Comparison of ENCODE assay signal across 23 cellular contexts in the genomic region with DNA sequence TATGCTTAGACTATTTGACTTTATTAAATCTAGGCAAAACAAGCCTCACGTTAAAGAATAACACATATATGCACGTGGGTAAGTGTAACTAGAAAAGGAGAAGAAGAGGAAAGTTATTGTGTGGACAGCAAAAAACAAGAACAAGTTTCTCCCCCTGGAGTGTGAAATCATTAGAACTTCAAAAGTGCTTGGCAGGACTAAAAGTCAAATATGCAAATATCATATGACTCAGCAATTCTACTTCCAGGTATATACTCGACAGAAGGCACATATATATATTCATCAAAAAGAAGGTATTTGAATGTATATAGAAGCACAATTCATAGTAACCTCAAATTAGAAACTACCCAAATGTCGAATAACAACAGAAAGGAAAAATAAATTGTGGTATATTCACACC.
DNase-seq lines count a peak whose midpoint lies in the region; ATAC-seq, FAIRE-seq and TF ChIP-seq lines count a peak whose summit lies in the region.
"Had no signal": no experiment of that assay in that cellular context is flagged by ENCODE, and none has a peak within 500 bp of the region (broad histone marks: within the 10 kb centered on the region; RNA-seq: fewer than 3 reads in every experiment).

No MANE protein-coding gene starts in this region.

- DNase-seq in DMS 273 (lab: John Stamatoyannopoulos, UW; ENCODE audit: unreplicated experiment) (peak; percentile 41), GM23338 (ENCODE audit: low spot score) (no peak), NCI-H69 (lab: John Stamatoyannopoulos, UW) (peak; percentile 5), bronchial epithelial cell (ENCODE audit: low read depth) (peak; percentile 40), kidney (no peak), NCI-H748 (lab: John Stamatoyannopoulos, UW; ENCODE audit: unreplicated experiment) (no peak)
- no peak for DNase-seq in activated CD4-positive, alpha-beta T cell treated with anti-CD3 and anti-CD28 coated beads for 48 hours
- DNase-seq in activated CD8-positive, alpha-beta memory T cell treated with anti-CD3 and anti-CD28 coated beads, Interleukin-2, amount 50 U/mL, for 4 hours = no peak
- DNase-seq: Caco-2; DND-41; H9; KBM-7; NCI-H1092 treated with DMSO at 0.1 percent for 48 hours; NCI-H2081 treated with DMSO at 0.1 percent for 48 hours; NCI-H510A; NK-92 treated with Interleukin-12 subunit alpha and Interleukin-12 subunit beta, amount 100 ng/mL, for 24 hours; PC-9; SW 1271 had no signal

- no peaks in the 10 kb centered on the region for H4K20me1 ChIP-seq in GM23338 (replicated peaks; ENCODE audit: insufficient read depth)

- H3K4me3 ChIP-seq in GM23338 (no peak overlapping the region), bronchial epithelial cell (ENCODE audit: low read depth, low read length) (no peak overlapping the region), kidney (ENCODE audit: low read length in 2 of 2) (no peak overlapping the region)
- H3K4me3 ChIP-seq: PC-9, SJSA1 had no signal

- H3K9me3 ChIP-seq in kidney (ENCODE audit: control insufficient read depth in 1 of 2, low read length in 2 of 2) = no peaks in the 10 kb centered on the region
- H3K9me3 ChIP-seq: Caco-2, SJSA1 had no signal

- no peak overlapping the region for H3K9ac ChIP-seq in kidney (ENCODE audit: low read length in 2 of 2)

- H3K4me2 ChIP-seq in GM23338 = no peak overlapping the region
- H3K4me2 ChIP-seq: PC-9 had no signal

- H3K9me2 ChIP-seq in GM23338 (ENCODE audit: insufficient read depth) = no peaks in the 10 kb centered on the region; the same call in 1 of the 2 replicates

- no peak for FAIRE-seq in bronchial epithelial cell (lab: Jason Lieb, UNC)
- no peak for FAIRE-seq in kidney (lab: Jason Lieb, UNC)
- FAIRE-seq: G401.6, GM12891, HTR-8/SVneo had no signal

- H3K9me3 Mint-ChIP-seq in GM23338 = no peaks in the 10 kb centered on the region
- H3K9me3 Mint-ChIP-seq: H9 had no signal

- H3K27me3 Mint-ChIP-seq in GM23338 (ENCODE audit: insufficient read depth, low read depth, poor library complexity) = no peaks in the 10 kb centered on the region

- TF ChIP-seq CTCF in GM23338 (conservative IDR thresholded peaks at IDR 0.05; ENCODE audit: low read depth in 2 of 2) (no peak), bronchial epithelial cell (IDR thresholded peaks at IDR 0.05; ENCODE audit: insufficient read depth, low read length, severe bottlenecking) (no peak), kidney (IDR thresholded peaks at IDR 0.05; ENCODE audit: borderline replicate concordance, extremely low read depth, insufficient read depth) (no peak)

- H3K27me3 ChIP-seq in GM23338 (ENCODE audit: insufficient read depth) (no peaks in the 10 kb centered on the region), bronchial epithelial cell (ENCODE audit: control insufficient read depth, insufficient read depth, low read length) (no peaks in the 10 kb centered on the region)
- H3K27me3 ChIP-seq: SJSA1 had no signal

- H3K4me1 ChIP-seq in GM23338 (ENCODE audit: insufficient read depth) (peaks cover 13% of the 10 kb centered on the region), kidney (ENCODE audit: control insufficient read depth in 1 of 2, insufficient read depth in 1 of 2, low read depth in 1 of 2, low read length in 2 of 2) (no peaks in the 10 kb centered on the region)
- H3K4me1 ChIP-seq: Caco-2, SJSA1 had no signal

- H3K27ac ChIP-seq in GM23338 (ENCODE audit: low read depth) = no peak overlapping the region
- H3K27ac ChIP-seq in kidney (ENCODE audit: low read depth in 2 of 2, low read length in 2 of 2) = no peak overlapping the region
- H3K27ac ChIP-seq: HL-60, PC-9, SJSA1 had no signal

- no peaks in the 10 kb centered on the region for H3K79me2 ChIP-seq in GM23338 (replicated peaks; ENCODE audit: insufficient read depth)

- H3K4me3 Mint-ChIP-seq in GM23338 = no peak overlapping the region
- H3K4me3 Mint-ChIP-seq: H9 had no signal

- H3K4me1 Mint-ChIP-seq in GM23338 = peaks cover 15% of the 10 kb centered on the region

- H3K27ac Mint-ChIP-seq in GM23338 = peak overlapping the region; percentile 53; the same call in 1 of the 2 replicates

- no peak overlapping the region for H2AFZ ChIP-seq in GM23338
- H2AFZ ChIP-seq: PC-9 had no signal

- H3F3A ChIP-seq in GM23338 (replicated peaks; ENCODE audit: low read depth) = no peaks in the 10 kb centered on the region

- no peak for ATAC-seq in GM23338

- intact Hi-C loops in kidney (cut with DNase I) = no loop called here

- H3K36me3 Mint-ChIP-seq in GM23338 (ENCODE audit: low read depth) = no peaks in the 10 kb centered on the region

- no peaks in the 10 kb centered on the region for H3K36me3 ChIP-seq in GM23338 (ENCODE audit: insufficient read depth)
- no peaks in the 10 kb centered on the region for H3K36me3 ChIP-seq in bronchial epithelial cell (ENCODE audit: control insufficient read depth, insufficient read depth, low read length)
- H3K36me3 ChIP-seq in kidney (ENCODE audit: control insufficient read depth in 1 of 2, insufficient read depth in 2 of 2, low read length in 2 of 2) = no peaks in the 10 kb centered on the region
- H3K36me3 ChIP-seq: SJSA1 had no signal

TF ChIP-seq in GM23338, 12 proteins besides CTCF, POLR2A, EP300 and RAD21 (continues in another document):
- TF ChIP-seq, protein P1, sequence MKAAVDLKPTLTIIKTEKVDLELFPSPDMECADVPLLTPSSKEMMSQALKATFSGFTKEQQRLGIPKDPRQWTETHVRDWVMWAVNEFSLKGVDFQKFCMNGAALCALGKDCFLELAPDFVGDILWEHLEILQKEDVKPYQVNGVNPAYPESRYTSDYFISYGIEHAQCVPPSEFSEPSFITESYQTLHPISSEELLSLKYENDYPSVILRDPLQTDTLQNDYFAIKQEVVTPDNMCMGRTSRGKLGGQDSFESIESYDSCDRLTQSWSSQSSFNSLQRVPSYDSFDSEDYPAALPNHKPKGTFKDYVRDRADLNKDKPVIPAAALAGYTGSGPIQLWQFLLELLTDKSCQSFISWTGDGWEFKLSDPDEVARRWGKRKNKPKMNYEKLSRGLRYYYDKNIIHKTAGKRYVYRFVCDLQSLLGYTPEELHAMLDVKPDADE (IDR thresholded peaks at IDR 0.05) = no peak
- TF ChIP-seq ZNF331 (CRISPR knock-in tag; IDR thresholded peaks at IDR 0.05; ENCODE audit: low read depth) (no peak), ZNF114 (CRISPR knock-in tag; IDR thresholded peaks at IDR 0.05) (no peak), CREB1 (CRISPR knock-in tag; IDR thresholded peaks at IDR 0.05; ENCODE audit: low read depth) (no peak), NANOG (IDR thresholded peaks at IDR 0.05; ENCODE audit: borderline replicate concordance) (no peak), POLR2AphosphoS5 (IDR thresholded peaks at IDR 0.05; ENCODE audit: low read depth) (no peak), EZH2 (IDR thresholded peaks at IDR 0.05; ENCODE audit: low read depth, unreplicated experiment) (no peak), EZH2phosphoT487 (IDR thresholded peaks at IDR 0.05; ENCODE audit: unreplicated experiment) (no peak)

Comparison
In these comparisons a context has a peak if more than half of its experiments do, and no peak if none do; other contexts are left out.
1. DNase-seq: peak in DMS 273 (single experiment), NCI-H69 (single experiment) and bronchial epithelial cell (single experiment); none in GM23338 (single experiment), kidney (single experiment), activated CD4-positive, alpha-beta T cell treated with anti-CD3 and anti-CD28 coated beads for 48 hours (single experiment), activated CD8-positive, alpha-beta memory T cell treated with anti-CD3 and anti-CD28 coated beads, Interleukin-2, amount 50 U/mL, for 4 hours (single experiment) and NCI-H748 (single experiment).